Comparison of ENCODE assay signal across 8 cellular contexts in the genomic region with DNA sequence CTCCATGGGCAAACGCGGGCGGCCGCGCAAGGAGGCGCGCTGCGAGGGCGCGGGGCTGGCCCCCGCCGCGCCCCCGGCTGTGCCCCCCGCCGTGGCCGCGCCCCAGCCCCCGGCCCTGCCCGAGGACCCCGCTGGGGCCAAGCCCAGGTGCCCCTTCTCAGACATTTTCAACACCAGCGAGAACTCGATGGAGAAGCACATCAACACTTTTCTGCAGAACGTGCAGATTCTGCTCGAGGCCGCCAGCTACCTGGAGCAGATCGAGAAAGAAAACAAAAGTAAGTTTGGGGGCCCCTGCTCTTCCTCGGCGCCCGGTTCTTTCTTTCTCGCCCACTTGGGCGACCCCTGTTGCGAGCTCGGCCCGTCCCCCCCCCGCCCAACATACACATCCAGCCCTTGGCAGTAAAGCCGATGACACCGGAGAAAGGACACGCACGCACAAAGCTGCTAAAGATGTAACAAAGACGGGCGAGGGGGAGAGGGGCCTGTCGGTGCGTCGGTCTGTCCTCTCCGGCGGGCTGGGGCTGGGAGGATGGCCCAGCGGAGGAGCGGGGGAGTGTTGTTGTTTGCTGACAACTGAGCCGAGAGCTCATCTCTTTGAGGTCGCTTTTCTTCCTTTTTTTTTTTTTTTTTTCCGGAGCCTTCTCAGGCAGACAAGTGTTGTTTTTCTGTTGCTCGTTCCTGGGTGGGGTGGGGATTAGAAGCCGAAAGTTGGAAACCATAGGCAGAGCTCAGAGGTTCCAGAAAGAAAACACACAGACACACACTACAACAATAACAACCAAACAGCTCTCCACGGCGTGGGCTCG. TPM values are rescaled to one million over a fixed set of nuclear protein-coding genes. Genes with fewer than 3 reads are reported as not detected.
DNase-seq lines count a peak whose midpoint lies in the region; ATAC-seq and TF ChIP-seq lines count a peak whose summit lies in the region.

No MANE protein-coding gene starts in this region.

- peaks cover 4% of the 10 kb centered on the region for H3K27me3 ChIP-seq in smooth muscle cell (ENCODE audit: low read depth)

- peaks cover 18% of the 10 kb centered on the region for H4K20me1 ChIP-seq in smooth muscle cell (ENCODE audit: low read depth)

- in situ Hi-C loops in G401 (cut with HindIII; ENCODE audit: low sequenced_read_pairs) = no loop called here

- H2AFZ ChIP-seq in smooth muscle cell (ENCODE audit: low read depth) = peak overlapping the region; percentile 92

- peak overlapping the region; percentile 96 for H3K9ac ChIP-seq in smooth muscle cell (ENCODE audit: low read depth)

- H3K27ac ChIP-seq in smooth muscle cell (ENCODE audit: low read depth) = peak overlapping the region; percentile 92

- H3K4me2 ChIP-seq in smooth muscle cell = peak overlapping the region; percentile 97

- no peak for ATAC-seq in GM21360 (IDR thresholded peaks at IDR 0.05; ENCODE audit: unreplicated experiment)

- no peaks in the 10 kb centered on the region for H3K9me3 ChIP-seq in smooth muscle cell (replicated peaks; ENCODE audit: low read depth)

- peaks cover 7% of the 10 kb centered on the region for H3F3A ChIP-seq in smooth muscle cell (ENCODE audit: low read depth)

- H3K4me3 ChIP-seq in smooth muscle cell = peak overlapping the region; percentile 92

- TF ChIP-seq CTCF in smooth muscle cell (IDR thresholded peaks at IDR 0.05; ENCODE audit: borderline replicate concordance, insufficient read depth, poor library complexity, severe bottlenecking) = no peak

- H3K79me2 ChIP-seq in smooth muscle cell (ENCODE audit: low read depth) = peaks cover 7% of the 10 kb centered on the region

- peaks cover 13% of the 10 kb centered on the region for H3K4me1 ChIP-seq in smooth muscle cell (ENCODE audit: low read depth)

- H3K36me3 ChIP-seq in smooth muscle cell (ENCODE audit: low read depth) = no peaks in the 10 kb centered on the region

- DNase-seq in G401 (ENCODE audit: low spot score) (peak; percentile 67), HK-2 (ENCODE audit: unreplicated experiment) (peak; percentile 56), SKM-1 treated with dmso at 0.1 percent for 144 hours (lab: John Stamatoyannopoulos, UW; ENCODE audit: unreplicated experiment) (peak; percentile 35), astrocyte of the hippocampus (ENCODE audit: low read depth, low spot score) (peak; percentile 54), iPS-NIHi11 (ENCODE audit: low spot score) (peak; percentile 37), smooth muscle cell (lab: John Stamatoyannopoulos, UW; ENCODE audit: unreplicated experiment) (peak; percentile 29), COLO829 (ENCODE audit: low spot score) (no peak)

- under 1% methylated on average over 41 of the region's 57 CpGs for WGBS in smooth muscle cell (ENCODE audit: low lambda C conversion rate)

RNA-seq across cellular contexts. Expression of gene MXI1, which starts 0.6 kb away (rescaled TPM):
- total RNA-seq in G401 (2014; rRNA removed; shearing (Covaris generic)) = 10.9 and 12.1 TPM in 2 replicates
- total RNA-seq in smooth muscle cell = 42.6 and 52.3 TPM in 2 replicates
- 35.9 and 47.9 TPM in 2 replicates for polyA plus RNA-seq in smooth muscle cell
